Comparison of ENCODE assay signal across 12 cellular contexts in the genomic region with DNA sequence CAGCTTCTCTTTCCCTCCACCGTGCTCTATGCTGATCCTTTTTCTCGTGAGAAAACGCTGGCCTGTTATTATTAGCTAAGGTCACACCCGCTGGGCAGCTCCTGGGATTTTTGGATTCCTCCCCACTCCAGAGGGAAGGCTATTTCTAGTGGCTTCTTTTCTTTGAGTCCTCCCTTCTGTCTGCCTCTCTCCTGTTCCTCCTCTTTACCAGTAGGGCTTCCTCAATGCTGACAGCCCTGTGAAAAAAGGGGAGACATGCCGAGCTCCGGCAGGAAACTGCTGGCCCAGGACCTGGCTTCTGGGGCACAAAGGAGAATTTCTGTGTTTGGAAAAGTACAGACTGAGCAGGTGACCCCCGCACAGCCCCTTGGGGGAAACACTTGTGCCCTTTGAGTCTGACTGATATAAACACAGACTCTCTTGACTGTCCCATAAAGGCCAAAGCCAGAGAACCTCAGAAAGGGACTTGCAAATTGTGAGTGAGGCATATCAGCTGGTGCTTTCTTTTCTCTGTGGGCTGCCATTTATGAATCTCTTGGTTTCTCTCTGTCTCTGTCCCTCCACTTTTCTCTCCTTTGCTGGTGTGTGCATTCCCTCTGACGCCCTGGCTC. TPM values are rescaled to one million over a fixed set of nuclear protein-coding genes. Genes with fewer than 3 reads are reported as not detected.
A peak's percentile ranks its signal among the peaks of the same experiment; 100 is the strongest.
DNase-seq lines count a peak whose midpoint lies in the region; ATAC-seq and TF ChIP-seq lines count a peak whose summit lies in the region.
"Had no signal": no experiment of that assay in that cellular context is flagged by ENCODE, and none has a peak within 500 bp of the region (broad histone marks: within the 10 kb centered on the region; RNA-seq: fewer than 3 reads in every experiment).

No MANE protein-coding gene starts in this region.

- H3K27me3 Mint-ChIP-seq in effector memory CD8-positive, alpha-beta T cell: peaks cover 7 to 25% of the 10 kb centered on the region in 2 donors

- H3K4me1 ChIP-seq in right cardiac atrium (ENCODE audit: control insufficient read depth, insufficient read depth, low read length) (no peaks in the 10 kb centered on the region), hepatocyte (ENCODE audit: insufficient read depth) (no peaks in the 10 kb centered on the region)

- peak; percentile 54 for DNase-seq in EH (ENCODE audit: low read depth)
- peak; percentile 8 for DNase-seq in astrocyte of the cerebellum (ENCODE audit: low read depth)
- DNase-seq in right cardiac atrium: peak in 2 of 3 donors; percentile 55 to 60
- DNase-seq in retina: peak; percentile 4
- DNase-seq in left colon: no peak
- DNase-seq in hepatocyte (ENCODE audit: low spot score): no peak
- no peak for DNase-seq in effector memory CD8-positive, alpha-beta T cell
- DNase-seq: activated T-cell treated with anti-CD3 and anti-CD28 coated beads, Interleukin-2, amount 50 U/mL, for 1 hour; CD4-positive, alpha-beta memory T cell; mucosa of descending colon; NCI-H226 had no signal

- no peak overlapping the region for H3K4me3 Mint-ChIP-seq in effector memory CD8-positive, alpha-beta T cell
- H3K4me3 Mint-ChIP-seq: CD4-positive, alpha-beta memory T cell had no signal

- H3K27ac ChIP-seq in right cardiac atrium (ENCODE audit: low read length): peak overlapping the region; percentile 63
- no peak overlapping the region for H3K27ac ChIP-seq in hepatocyte

- in situ Hi-C loops in astrocyte of the cerebellum (cut with HindIII; ENCODE audit: low sequenced_read_pairs): no loop called here

- H3K36me3 ChIP-seq in hepatocyte (replicated peaks; ENCODE audit: insufficient read depth, low read depth): no peaks in the 10 kb centered on the region

- H3K4me1 Mint-ChIP-seq in effector memory CD8-positive, alpha-beta T cell (ENCODE audit: low read depth in 2 of 2): no peaks in the 10 kb centered on the region

- no peaks in the 10 kb centered on the region for H3K9me3 ChIP-seq in right cardiac atrium (ENCODE audit: control insufficient read depth, low read length)
- H3K9me3 ChIP-seq in hepatocyte (ENCODE audit: low read depth): no peaks in the 10 kb centered on the region
- H3K9me3 ChIP-seq: mucosa of descending colon had no signal

- no peaks in the 10 kb centered on the region for H3K9me3 Mint-ChIP-seq in effector memory CD8-positive, alpha-beta T cell
- H3K9me3 Mint-ChIP-seq: CD4-positive, alpha-beta memory T cell had no signal

- no peak overlapping the region for H2AFZ ChIP-seq in hepatocyte

- no peaks in the 10 kb centered on the region for H3K79me2 ChIP-seq in hepatocyte

- no peak overlapping the region for H3K4me2 ChIP-seq in hepatocyte

- TF ChIP-seq CTCF in astrocyte of the cerebellum (IDR thresholded peaks at IDR 0.05; ENCODE audit: low read depth, low read length, missing control alignments) (peak; percentile 19), hepatocyte (IDR thresholded peaks at IDR 0.05; ENCODE audit: poor library complexity) (no peak)

- 27% methylated on average over 8 of the region's 8 CpGs for WGBS in right cardiac atrium
- 80% methylated on average over 8 of the region's 8 CpGs for WGBS in hepatocyte (ENCODE audit: low lambda C conversion rate, missing lambda C conversion rate)

- H3K4me3 ChIP-seq in astrocyte of the cerebellum (ENCODE audit: low read depth, low read length) (no peak overlapping the region), right cardiac atrium (ENCODE audit: low read length) (no peak overlapping the region), hepatocyte (no peak overlapping the region)
- H3K4me3 ChIP-seq: mucosa of descending colon had no signal

- ATAC-seq in right cardiac atrium (peak; percentile 30 to 35), left colon (no peak), HG03025 (IDR thresholded peaks at IDR 0.05; ENCODE audit: low FRiP score, unreplicated experiment) (no peak)
- ATAC-seq in effector memory CD8-positive, alpha-beta T cell (replicated peaks): no peak
- ATAC-seq: mucosa of descending colon had no signal

- H3K9me2 ChIP-seq in hepatocyte (replicated peaks; ENCODE audit: insufficient read depth): no peaks in the 10 kb centered on the region

- H3K27ac Mint-ChIP-seq in effector memory CD8-positive, alpha-beta T cell: no peak overlapping the region
- H3K27ac Mint-ChIP-seq: CD4-positive, alpha-beta memory T cell had no signal

- H4K20me1 ChIP-seq in hepatocyte (ENCODE audit: insufficient read depth, poor library complexity, severe bottlenecking): no peaks in the 10 kb centered on the region

- intact Hi-C loops in right cardiac atrium (cut with DNase I): no loop called here
- intact Hi-C loops in left colon (cut with DNase I, micrococcal nuclease): no loop called here

- H3K27me3 ChIP-seq in right cardiac atrium (ENCODE audit: control insufficient read depth, insufficient read depth) (no peaks in the 10 kb centered on the region), hepatocyte (no peaks in the 10 kb centered on the region)

- H3K36me3 Mint-ChIP-seq in effector memory CD8-positive, alpha-beta T cell (ENCODE audit: insufficient read depth): no peaks in the 10 kb centered on the region
- H3K36me3 Mint-ChIP-seq: CD4-positive, alpha-beta memory T cell had no signal

RNA-seq across cellular contexts. Expression of gene RNF135, which starts 14.0 kb away (rescaled TPM):
- total RNA-seq in right cardiac atrium (10 to 100 TPM in 2 of 4 donors, 1 to 10 TPM in 2; 7.7 to 10.4 (median 9.7) TPM), left colon (10 to 100 TPM; 19.2 to 27.0 TPM), hepatocyte (7.6 and 8.9 TPM in 2 replicates)
- polyA plus RNA-seq in right cardiac atrium (6.6 TPM), hepatocyte (10.1 and 16.7 TPM in 2 replicates)

RNA-seq across cellular contexts. Expression of gene ADAP2, which starts 35.1 kb away (rescaled TPM):
- total RNA-seq in right cardiac atrium (10 to 100 TPM in 3 of 4 donors, 1 to 10 TPM in 1; 8.2 to 14.4 (median 11.1) TPM), left colon (10 to 100 TPM in 1 of 2 donors, 1 to 10 TPM in 1; 6.2 to 14.4 TPM), hepatocyte (1.2 and 1.5 TPM in 2 replicates)
- polyA plus RNA-seq in right cardiac atrium (3.1 TPM), hepatocyte (0.61 and 0.70 TPM in 2 replicates)
- polyA plus RNA-seq: CD4-positive, alpha-beta memory T cell had no signal

RNA-seq across cellular contexts. Expression of gene TEFM, which starts 50.8 kb away (rescaled TPM):
- total RNA-seq in right cardiac atrium (10 to 100 TPM; 11.7 to 14.0 (median 12.0) TPM), left colon (10 to 100 TPM; 11.8 to 17.8 TPM), hepatocyte (18.3 and 19.2 TPM in 2 replicates)
- polyA plus RNA-seq in right cardiac atrium (14.6 TPM), hepatocyte (14.2 and 21.3 TPM in 2 replicates)

Comparison
In these comparisons a context has a peak if more than half of its experiments do, and no peak if none do; other contexts are left out.
1. DNase-seq: peak in EH (single experiment), astrocyte of the cerebellum (single experiment), right cardiac atrium (2 of 3) and retina (single experiment); none in left colon (0 of 2), hepatocyte (single experiment) and effector memory CD8-positive, alpha-beta T cell (0 of 3).
2. ATAC-seq: peak in right cardiac atrium (2 of 2); none in left colon (single experiment), HG03025 (single experiment) and effector memory CD8-positive, alpha-beta T cell (single experiment).